2 cellular contexts compared by ENCODE assay signal in the genomic region with DNA sequence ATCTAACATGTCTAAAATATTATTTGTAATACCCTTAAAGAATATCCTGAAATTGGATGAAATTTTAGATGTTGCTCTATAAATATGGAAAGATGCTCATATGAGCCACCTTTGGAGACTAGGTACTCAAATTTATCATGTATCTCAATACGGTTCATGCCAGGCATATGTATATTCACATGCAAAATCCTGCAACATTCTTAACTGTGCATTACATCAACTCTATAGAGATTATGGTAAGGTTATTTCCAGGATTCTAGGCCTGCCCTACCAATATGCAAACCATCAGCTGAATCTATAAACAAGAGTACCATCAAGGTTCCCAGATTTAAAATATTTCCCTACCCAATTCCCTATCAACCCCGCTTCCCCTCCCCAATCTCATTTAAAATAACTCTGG.
A peak's percentile ranks its signal among the peaks of the same experiment; 100 is the strongest.
TF ChIP-seq lines count a peak whose summit lies in the region.

No MANE protein-coding gene starts in this region.

TF ChIP-seq in HEK293, 187 proteins besides CTCF, POLR2A, EP300 and RAD21:
- TF ChIP-seq, protein P1, sequence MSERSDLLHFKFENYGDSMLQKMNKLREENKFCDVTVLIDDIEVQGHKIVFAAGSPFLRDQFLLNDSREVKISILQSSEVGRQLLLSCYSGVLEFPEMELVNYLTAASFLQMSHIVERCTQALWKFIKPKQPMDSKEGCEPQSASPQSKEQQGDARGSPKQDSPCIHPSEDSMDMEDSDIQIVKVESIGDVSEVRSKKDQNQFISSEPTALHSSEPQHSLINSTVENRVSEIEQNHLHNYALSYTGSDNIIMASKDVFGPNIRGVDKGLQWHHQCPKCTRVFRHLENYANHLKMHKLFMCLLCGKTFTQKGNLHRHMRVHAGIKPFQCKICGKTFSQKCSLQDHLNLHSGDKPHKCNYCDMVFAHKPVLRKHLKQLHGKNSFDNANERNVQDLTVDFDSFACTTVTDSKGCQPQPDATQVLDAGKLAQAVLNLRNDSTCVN (tag by site-specific recombination; optimal IDR thresholded peaks at IDR 0.05) = no peak
- peak; percentile 85 for TF ChIP-seq ZNF558 (tag by site-specific recombination; IDR thresholded peaks at IDR 0.05)

TF ChIP-seq in GM12878, 131 proteins besides CTCF, POLR2A, EP300 and RAD21:
- TF ChIP-seq ZBTB11 (CRISPR knock-in tag; IDR thresholded peaks at IDR 0.05) (no peak), RUNX3 (IDR thresholded peaks at IDR 0.05; ENCODE audit: low read length) (0 out of 2 replicates have a peak, but pooled peaks have one; percentile 26)
